ENCODE assay signal across 12 cellular contexts in the genomic region with DNA sequence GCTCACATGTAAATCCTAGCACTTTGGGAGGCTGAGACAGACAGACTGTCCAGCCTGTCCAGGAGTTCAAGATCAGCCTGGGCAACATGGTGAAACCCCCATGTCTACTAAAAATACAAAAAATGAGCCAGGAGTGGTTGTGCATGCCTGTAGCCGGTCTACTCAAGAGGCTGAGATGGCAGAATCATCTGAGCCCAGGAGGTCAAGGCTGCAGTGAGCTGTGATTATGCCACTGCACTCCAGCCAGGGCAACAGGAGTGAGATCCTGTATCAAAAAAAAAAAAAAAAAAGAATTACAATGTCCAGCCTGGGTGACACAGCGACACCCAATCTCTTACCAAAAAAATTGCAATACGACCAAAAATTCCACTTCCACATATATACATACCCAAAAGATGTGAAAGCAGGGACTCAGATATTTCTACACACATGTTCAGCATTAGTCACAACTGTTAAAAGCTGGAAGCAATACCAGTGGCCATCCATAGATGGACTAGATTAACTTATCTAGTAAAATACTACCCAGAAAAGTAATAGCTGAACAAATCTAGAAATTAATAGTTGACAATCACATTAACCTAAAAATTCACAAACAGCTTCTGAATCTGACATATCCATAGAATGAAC. TPM values are rescaled to one million over a fixed set of nuclear protein-coding genes. Genes with fewer than 3 reads are reported as not detected.
DNase-seq lines count a peak whose midpoint lies in the region; ATAC-seq and TF ChIP-seq lines count a peak whose summit lies in the region.
"Had no signal": no experiment of that assay in that cellular context is flagged by ENCODE, and none has a peak within 500 bp of the region (broad histone marks: within the 10 kb centered on the region; RNA-seq: fewer than 3 reads in every experiment).

No MANE protein-coding gene starts in this region.

- H2BK5ac ChIP-seq in IMR-90 (ENCODE audit: low read depth, low read length, poor library complexity, severe bottlenecking): no peak overlapping the region

- no peak overlapping the region for H2BK20ac ChIP-seq in IMR-90 (ENCODE audit: low read depth, low read length)

- H3K4me2 ChIP-seq in IMR-90 (ENCODE audit: low read depth, low read length) (no peak overlapping the region), osteoblast (ENCODE audit: insufficient read depth, low read length) (no peak overlapping the region), OCI-LY7 (ENCODE audit: low read length) (no peak overlapping the region)

- no peak overlapping the region for H4K5ac ChIP-seq in IMR-90 (ENCODE audit: low read depth, low read length)

- H3K27me3 ChIP-seq in IMR-90 (ENCODE audit: control insufficient read depth, insufficient read depth, low read length): no peaks in the 10 kb centered on the region
- no peaks in the 10 kb centered on the region for H3K27me3 ChIP-seq in brain microvascular endothelial cell (replicated peaks)
- H3K27me3 ChIP-seq in osteoblast (ENCODE audit: insufficient read depth, low read length): no peaks in the 10 kb centered on the region
- no peaks in the 10 kb centered on the region for H3K27me3 ChIP-seq in BE2C
- H3K27me3 ChIP-seq: ovary had no signal

- peaks cover 26 to 68% of the 10 kb centered on the region in 2 experiments for H3K79me1 ChIP-seq in IMR-90 (ENCODE audit: low read depth in 1 of 2, low read length in 2 of 2)

- DNase-seq in SIG-M5 treated with dmso at 0.1 percent for 504 hours (lab: John Stamatoyannopoulos, UW; ENCODE audit: unreplicated experiment): peak; percentile 37
- DNase-seq in SIG-M5 (lab: John Stamatoyannopoulos, UW): no peak
- DNase-seq in IMR-90: peak; percentile 79
- DNase-seq in brain microvascular endothelial cell: peak; percentile 16
- peak; percentile 70 for DNase-seq in osteoblast (ENCODE audit: insufficient read length, low spot score, missing footprints)
- DNase-seq in OCI-LY7 (ENCODE audit: low spot score): no peak
- no peak for DNase-seq in BE2C
- DNase-seq: 8988T; activated CD4-positive, CD25-positive, alpha-beta regulatory T cell; ovary had no signal

- no peak for TF ChIP-seq POLR2A in IMR-90 (IDR thresholded peaks at IDR 0.05; ENCODE audit: low read depth, low read length)

- ATAC-seq in IMR-90 (ENCODE audit: low read depth) (peak; percentile 88), HG02763 (IDR thresholded peaks at IDR 0.05; ENCODE audit: unreplicated experiment) (no peak)

- H3K4me3 ChIP-seq in IMR-90 (ENCODE audit: insufficient read depth, low read depth, low read length) (no peak overlapping the region), brain microvascular endothelial cell (ENCODE audit: low read depth, low read length) (no peak overlapping the region), osteoblast (ENCODE audit: insufficient read depth, low read length) (no peak overlapping the region), OCI-LY7 (ENCODE audit: low read depth, low read length, poor library complexity, severe bottlenecking) (no peak overlapping the region), BE2C (ENCODE audit: low read depth, low read length) (no peak overlapping the region)
- H3K4me3 ChIP-seq: ovary had no signal

- H3K9me1 ChIP-seq in IMR-90 (ENCODE audit: insufficient read depth, low read length): peaks cover 14% of the 10 kb centered on the region; the same call in 1 of the 2 replicates

- H2BK15ac ChIP-seq in IMR-90 (ENCODE audit: low read depth, low read length): no peak overlapping the region

- no peak for TF ChIP-seq RAD21 in IMR-90 (IDR thresholded peaks at IDR 0.05; ENCODE audit: low read length)

- WGBS in IMR-90 (ENCODE audit: extremely low coverage in 2 of 2, insufficient read length in 1 of 2), 2 experiments: no CpG with 5 or more reads among the region's 3 CpGs

- in situ Hi-C loops in IMR-90 (cut with MboI; ENCODE audit: low sequenced_read_pairs) (no loop called here), brain microvascular endothelial cell (cut with HindIII; ENCODE audit: low pct_ligation_motif_present, low sequenced_read_pairs) (loop anchor here (25.0 kb wide), 1 partner anchor 176 kb away; no protein-coding TSS in a partner anchor)

- H3K56ac ChIP-seq in IMR-90 (ENCODE audit: extremely low read depth, insufficient read depth, low read length): no peak overlapping the region

- intact Hi-C loops in IMR-90 (cut with micrococcal nuclease): no loop called here
- intact Hi-C loops in OCI-LY7 (cut with micrococcal nuclease; ENCODE audit: unreplicated experiment): no loop called here

- H2AK9ac ChIP-seq in IMR-90 (replicated peaks; ENCODE audit: low read depth, low read length, poor library complexity): no peak overlapping the region

- BruUV-seq in IMR-90 (replicated peaks; lab: Mats Ljungman, UMichigan) (no TSS peak), OCI-LY7 (replicated peaks; lab: Mats Ljungman, UMichigan) (no TSS peak)

- dilution Hi-C loops in IMR-90 (cut with HindIII; ENCODE audit: low sequenced_read_pairs, unreplicated experiment): no loop called here

- no peak overlapping the region for H3K9ac ChIP-seq in IMR-90 (ENCODE audit: low read depth, low read length)

- no peaks in the 10 kb centered on the region for H3K9me2 ChIP-seq in OCI-LY7 (ENCODE audit: insufficient read depth, low read length)

- TF ChIP-seq CTCF in IMR-90 (conservative IDR thresholded peaks at IDR 0.05; ENCODE audit: low read depth, low read length): peak; percentile 22; the same call in 1 of the 2 replicates
- TF ChIP-seq CTCF in brain microvascular endothelial cell (IDR thresholded peaks at IDR 0.05; ENCODE audit: low read depth, low read length, missing control alignments): no peak
- TF ChIP-seq CTCF in osteoblast (IDR thresholded peaks at IDR 0.05; ENCODE audit: extremely low read depth, low read depth, low read length): peak; percentile 30
- no peak for TF ChIP-seq CTCF in OCI-LY7 (conservative IDR thresholded peaks at IDR 0.05; ENCODE audit: low read length)
- TF ChIP-seq CTCF in BE2C (IDR thresholded peaks at IDR 0.05; ENCODE audit: low read depth, low read length): no peak

- H2BK120ac ChIP-seq in IMR-90 (ENCODE audit: low read depth, low read length): no peak overlapping the region

- H3K9me3 ChIP-seq in IMR-90 (ENCODE audit: control insufficient read depth, insufficient read depth, low read length): no peaks in the 10 kb centered on the region
- H3K9me3 ChIP-seq in osteoblast (ENCODE audit: low read depth, low read length): no peaks in the 10 kb centered on the region
- no peaks in the 10 kb centered on the region for H3K9me3 ChIP-seq in OCI-LY7 (ENCODE audit: low read length)
- no peaks in the 10 kb centered on the region for H3K9me3 ChIP-seq in BE2C
- H3K9me3 ChIP-seq: ovary had no signal

- peak overlapping the region; percentile 25; the same call in 1 of the 2 replicates for H3K27ac ChIP-seq in IMR-90 (ENCODE audit: insufficient read depth, low read length)
- no peak overlapping the region for H3K27ac ChIP-seq in brain microvascular endothelial cell
- peak overlapping the region; percentile 38 for H3K27ac ChIP-seq in osteoblast (ENCODE audit: low read depth, low read length)
- H3K27ac ChIP-seq in OCI-LY7 (ENCODE audit: low read depth, low read length, poor library complexity, severe bottlenecking): no peak overlapping the region
- H3K27ac ChIP-seq: HL-60, ovary had no signal

- H3K4ac ChIP-seq in IMR-90 (ENCODE audit: low read depth, low read length): no peak overlapping the region

- H4K20me1 ChIP-seq in IMR-90 (ENCODE audit: insufficient read depth, low read length) (peaks cover 38% of the 10 kb centered on the region), osteoblast (ENCODE audit: insufficient read depth, low read length) (peaks cover 11% of the 10 kb centered on the region), OCI-LY7 (ENCODE audit: insufficient read depth, low read length) (no peaks in the 10 kb centered on the region)

- 0 out of 2 replicates have a peak overlapping the region, but pooled peaks have one; percentile 18 for H3K14ac ChIP-seq in IMR-90 (replicated peaks; ENCODE audit: low read depth, low read length)

- no peak overlapping the region for H3K18ac ChIP-seq in IMR-90 (ENCODE audit: low read depth, low read length)

- peaks cover 4% of the 10 kb centered on the region; the same call in 1 of the 2 replicates for H3K36me3 ChIP-seq in IMR-90 (ENCODE audit: control insufficient read depth, insufficient read depth, low read length)
- H3K36me3 ChIP-seq in brain microvascular endothelial cell (replicated peaks): peaks cover 4% of the 10 kb centered on the region
- H3K36me3 ChIP-seq in osteoblast (ENCODE audit: insufficient read depth, low read length): peaks cover 6% of the 10 kb centered on the region
- H3K36me3 ChIP-seq in OCI-LY7 (ENCODE audit: insufficient read depth, low read length): peaks cover 58% of the 10 kb centered on the region
- peaks cover 12% of the 10 kb centered on the region for H3K36me3 ChIP-seq in BE2C
- H3K36me3 ChIP-seq: ovary had no signal

- H2AFZ ChIP-seq in IMR-90 (replicated peaks; ENCODE audit: low read length, poor library complexity): no peak overlapping the region
- H2AFZ ChIP-seq in osteoblast (ENCODE audit: low read length): no peak overlapping the region
- H2AFZ ChIP-seq in OCI-LY7 (ENCODE audit: low read length): no peak overlapping the region

- CTCF ChIA-PET in IMR-90 (lab: Yijun Ruan, JAX) (interaction anchor here (1.0 kb wide), 1 partner anchor 9 kb away, joined by 6 read pairs; no protein-coding TSS in a partner anchor), OCI-LY7 (lab: Charles Lee; ENCODE audit: unreplicated experiment) (no interaction called here)

- H3K23ac ChIP-seq in IMR-90 (ENCODE audit: low read depth, low read length): no peak overlapping the region

- H4K8ac ChIP-seq in IMR-90 (ENCODE audit: low read depth in 2 of 2, low read length in 2 of 2): no peak overlapping the region

- no peak overlapping the region for H4K91ac ChIP-seq in IMR-90 (ENCODE audit: insufficient read depth, low read depth, low read length)

- H3K79me2 ChIP-seq in osteoblast (ENCODE audit: insufficient read depth, low read length) (peaks cover 89% of the 10 kb centered on the region), OCI-LY7 (ENCODE audit: insufficient read depth, low read depth, low read length) (peaks cover 88% of the 10 kb centered on the region)

- POLR2A ChIA-PET in IMR-90 (lab: Charles Lee; ENCODE audit: unreplicated experiment) (no interaction called here), OCI-LY7 (lab: Charles Lee) (interaction anchor here (0.6 kb wide), 2 partner anchors 33 to 62 kb away, joined by 4 read pairs; no protein-coding TSS in a partner anchor)

- peaks cover 2% of the 10 kb centered on the region for H3K4me1 ChIP-seq in IMR-90 (ENCODE audit: control insufficient read depth, insufficient read depth, low read length)
- peaks cover 8% of the 10 kb centered on the region for H3K4me1 ChIP-seq in osteoblast (ENCODE audit: insufficient read depth, low read length)
- H3K4me1 ChIP-seq in OCI-LY7 (ENCODE audit: insufficient read depth, low read length, poor library complexity, severe bottlenecking): peaks cover 5% of the 10 kb centered on the region
- H3K4me1 ChIP-seq in BE2C: no peaks in the 10 kb centered on the region

- no peak overlapping the region for H2AK5ac ChIP-seq in IMR-90 (ENCODE audit: low read depth, low read length)

RNA-seq across cellular contexts. Expression of gene ASH1L, which starts 49.2 kb away (rescaled TPM):
- 18.5 and 23.9 TPM in 2 replicates for total RNA-seq in IMR-90 (2012; rRNA removed)
- polyA plus RNA-seq in IMR-90 (2012; rRNA removed): 13.7 and 14.3 TPM in 2 replicates
- polyA plus RNA-seq in IMR-90 (2012; cell fraction: cytosol; rRNA removed): 4.0 and 6.5 TPM in 2 replicates
- 14.2 and 36.7 TPM in 2 replicates for polyA plus RNA-seq in IMR-90 (2012; cell fraction: nucleus; rRNA removed; ENCODE audit: low replicate concordance)
- 41.5 and 41.6 TPM in 2 replicates for total RNA-seq in osteoblast
- total RNA-seq in OCI-LY7 (2014; rRNA removed; shearing (Covaris generic)): 33.2 and 34.4 TPM in 2 replicates
- total RNA-seq in OCI-LY7 (2022): 49.6 and 54.8 TPM in 2 replicates
- 53.1 TPM for polyA plus RNA-seq in BE2C (2012; ENCODE audit: insufficient read depth, insufficient read length, low read depth)

Comparison
In these comparisons a context has a peak if more than half of its experiments do, and no peak if none do; other contexts are left out.
1. DNase-seq: peak in SIG-M5 treated with dmso at 0.1 percent for 504 hours (single experiment), IMR-90 (single experiment), brain microvascular endothelial cell (single experiment) and osteoblast (single experiment); none in SIG-M5 (single experiment), OCI-LY7 (single experiment) and BE2C (single experiment).
2. H3K27ac ChIP-seq: peak in IMR-90 (single experiment) and osteoblast (single experiment); none in brain microvascular endothelial cell (single experiment) and OCI-LY7 (single experiment).
3. CTCF ChIP-seq: peak in IMR-90 (single experiment) and osteoblast (single experiment); none in brain microvascular endothelial cell (single experiment), OCI-LY7 (single experiment) and BE2C (single experiment).